ENCODE assay signal across 2 cellular contexts in genomic region chr15:27527490-27528067, GRCh38.
TF ChIP-seq lines count a peak whose summit lies in the region.

No MANE protein-coding gene starts in this region.

TF ChIP-seq in GM23338, 12 proteins besides CTCF, POLR2A, EP300 and RAD21 (continued from another document):
- TF ChIP-seq EZH2 (IDR thresholded peaks at IDR 0.05; ENCODE audit: low read depth, unreplicated experiment) (no peak), ZNF114 (CRISPR knock-in tag; IDR thresholded peaks at IDR 0.05) (no peak), NANOG (IDR thresholded peaks at IDR 0.05; ENCODE audit: borderline replicate concordance) (no peak), POLR2AphosphoS5 (IDR thresholded peaks at IDR 0.05; ENCODE audit: low read depth) (no peak), ZNF331 (CRISPR knock-in tag; IDR thresholded peaks at IDR 0.05; ENCODE audit: low read depth) (no peak), JUNB (IDR thresholded peaks at IDR 0.05; ENCODE audit: unreplicated experiment) (no peak), CREB1 (CRISPR knock-in tag; IDR thresholded peaks at IDR 0.05; ENCODE audit: low read depth) (no peak), ETS1 (IDR thresholded peaks at IDR 0.05) (no peak), EZH2phosphoT487 (IDR thresholded peaks at IDR 0.05; ENCODE audit: unreplicated experiment) (no peak), ZNF462 (CRISPR knock-in tag; IDR thresholded peaks at IDR 0.05) (no peak), REST (IDR thresholded peaks at IDR 0.05; ENCODE audit: unreplicated experiment) (no peak)

TF ChIP-seq in K562, 482 proteins besides CTCF, POLR2A, EP300 and RAD21 (continued from another document):
- no peak for TF ChIP-seq PRPF4 (IDR thresholded peaks at IDR 0.05; ENCODE audit: insufficient read depth, low read depth, low read length, poor library complexity, severe bottlenecking)
- no peak for TF ChIP-seq MEF2D (tag; conservative IDR thresholded peaks at IDR 0.05; ENCODE audit: low read depth)
- no peak for TF ChIP-seq EZH2 (IDR thresholded peaks at IDR 0.05; ENCODE audit: borderline replicate concordance, low read depth, low read length)
- no peak for TF ChIP-seq DMBX1 (CRISPR knock-in tag; IDR thresholded peaks at IDR 0.05; ENCODE audit: borderline replicate concordance)
- no peak for TF ChIP-seq ZBTB33 (CRISPR knock-in tag; IDR thresholded peaks at IDR 0.05)
- TF ChIP-seq ZC3H8 (IDR thresholded peaks at IDR 0.05) = no peak
- TF ChIP-seq ESRRB (CRISPR knock-in tag; IDR thresholded peaks at IDR 0.05; ENCODE audit: borderline replicate concordance) = no peak
- no peak for TF ChIP-seq ZNF175 (CRISPR knock-in tag; IDR thresholded peaks at IDR 0.05; ENCODE audit: low read depth)
- no peak for TF ChIP-seq MCM3 (IDR thresholded peaks at IDR 0.05)
